ENCODE assay signal across 14 cellular contexts in genomic region chr1:87592156-87592555, GRCh38.
DNase-seq lines count a peak whose midpoint lies in the region; ATAC-seq, FAIRE-seq and TF ChIP-seq lines count a peak whose summit lies in the region.
"Had no signal": no experiment of that assay in that cellular context is flagged by ENCODE, and none has a peak within 500 bp of the region (broad histone marks: within the 10 kb centered on the region; RNA-seq: fewer than 3 reads in every experiment).

No MANE protein-coding gene starts in this region.

- no peaks in the 10 kb centered on the region for H3K27me3 ChIP-seq in H7 (ENCODE audit: control insufficient read depth, insufficient read depth, low read length)
- no peaks in the 10 kb centered on the region for H3K27me3 ChIP-seq in HepG2 (ENCODE audit: control insufficient read depth in 1 of 2, insufficient read depth in 2 of 2, low read length in 2 of 2)
- H3K27me3 ChIP-seq: heart right ventricle, MG63, suprapubic skin had no signal

- POLR2A ChIA-PET in HepG2 (lab: Yijun Ruan, JAX) = no interaction called here

- no peak overlapping the region for H3K9ac ChIP-seq in HepG2 (ENCODE audit: insufficient read depth, low read depth, low read length)

- 69% methylated on average over 2 of the region's 2 CpGs for WGBS in HepG2 (ENCODE audit: low lambda C conversion rate)

- H3K4me1 ChIP-seq in HepG2 (ENCODE audit: insufficient read depth, low read length) = no peaks in the 10 kb centered on the region

- CTCF ChIA-PET in HepG2 (lab: Yijun Ruan, JAX; ENCODE audit: low intra/inter-chr PET ratio, low total read pairs) = no interaction called here

- no peak for TF ChIP-seq CTCF in GM13977 (IDR thresholded peaks at IDR 0.05; ENCODE audit: extremely low read depth, insufficient read depth, missing control alignments)
- no peak for TF ChIP-seq CTCF in HepG2 (CRISPR knock-in tag; IDR thresholded peaks at IDR 0.05)

- no TSS peak for BruUV-seq in HepG2 (replicated peaks; lab: Mats Ljungman, UMichigan)

- H3K36me3 ChIP-seq in H7 (replicated peaks; ENCODE audit: control insufficient read depth, insufficient read depth, low read length) (no peaks in the 10 kb centered on the region), HepG2 (replicated peaks in 1 of 2; ENCODE audit: control insufficient read depth in 1 of 2, insufficient read depth in 2 of 2, low read length in 2 of 2) (no peaks in the 10 kb centered on the region)
- H3K36me3 ChIP-seq: heart right ventricle, MG63, suprapubic skin had no signal

- no peak overlapping the region for H3K4me2 ChIP-seq in HepG2 (ENCODE audit: low read depth, low read length)

- TF ChIP-seq EP300 in HepG2 (IDR thresholded peaks at IDR 0.05; ENCODE audit: low read depth in 2 of 2, low read length in 2 of 2) = no peak
- TF ChIP-seq EP300 in HepG2 (CRISPR knock-in tag; IDR thresholded peaks at IDR 0.05; ENCODE audit: borderline replicate concordance) = no peak

- TF ChIP-seq POLR2A in HepG2 (IDR thresholded peaks at IDR 0.05; ENCODE audit: insufficient read depth in 1 of 2, low read depth in 2 of 2, low read length in 2 of 2) = no peak

- DNase-seq in GM13977 (ENCODE audit: low spot score) (peak; percentile 26), H7 (no peak), cerebellar cortex (ENCODE audit: low spot score) (no peak), HepG2 (ENCODE audit: low spot score) (no peak), NCI-H2196 treated with DMSO at 0.1 percent for 48 hours (lab: John Stamatoyannopoulos, UW; ENCODE audit: unreplicated experiment) (no peak)
- DNase-seq: heart right ventricle, HFFc6, MG63, NCI-H510A treated with DMSO at 0.1 percent for 48 hours had no signal

- no peaks in the 10 kb centered on the region for H3K9me3 ChIP-seq in HepG2 (ENCODE audit: low read length)
- H3K9me3 ChIP-seq: heart right ventricle, MG63, suprapubic skin had no signal

- no peak for TF ChIP-seq RAD21 in HepG2 (CRISPR knock-in tag; IDR thresholded peaks at IDR 0.05)

- H3K27ac ChIP-seq in HepG2 (ENCODE audit: extremely low read length, insufficient read depth, low read length) = no peak overlapping the region
- H3K27ac ChIP-seq: heart right ventricle, suprapubic skin had no signal

- intact Hi-C loops in HepG2 (cut with micrococcal nuclease; ENCODE audit: unreplicated experiment) = no loop called here

- no peak overlapping the region for H2AFZ ChIP-seq in HepG2 (ENCODE audit: low read length)

- ATAC-seq in GM19438 (IDR thresholded peaks at IDR 0.05; ENCODE audit: low read depth, unreplicated experiment) (peak; percentile 86), HG02763 (IDR thresholded peaks at IDR 0.05; ENCODE audit: unreplicated experiment) (peak; percentile 87), HG03432 (IDR thresholded peaks at IDR 0.05; ENCODE audit: unreplicated experiment) (peak; percentile 85), HepG2 (no peak)
- ATAC-seq: heart right ventricle had no signal

- in situ Hi-C loops in GM13977 (cut with MboI; ENCODE audit: low pct_unique_long_range_greater_than_20kb, low sequenced_read_pairs, unreplicated experiment) = no loop called here
- in situ Hi-C loops in HepG2 (cut with HindIII; ENCODE audit: extremely low pct_ligation_motif_present, low pct_unique_long_range_greater_than_20kb) = no loop called here

- H3K4me3 ChIP-seq in H7 (ENCODE audit: insufficient read depth, low read depth, low read length) (no peak overlapping the region), HepG2 (replicated peaks in 1 of 3; ENCODE audit: insufficient read depth in 1 of 3, low read depth in 2 of 3, low read length in 3 of 3) (no peak overlapping the region)
- H3K4me3 ChIP-seq: heart right ventricle, lung, MG63, suprapubic skin had no signal

- H4K20me1 ChIP-seq in HepG2 (ENCODE audit: insufficient read depth, low read length) = no peaks in the 10 kb centered on the region

- no peak for FAIRE-seq in HepG2 (lab: Jason Lieb, UNC)

- no peaks in the 10 kb centered on the region for H3K79me2 ChIP-seq in HepG2 (ENCODE audit: insufficient read depth, low read length)

TF ChIP-seq in HepG2, 621 proteins besides CTCF, POLR2A, EP300 and RAD21:
- TF ChIP-seq THYN1 (CRISPR knock-in tag; IDR thresholded peaks at IDR 0.05; ENCODE audit: borderline replicate concordance, low read depth) (no peak), HDAC1 (CRISPR knock-in tag; IDR thresholded peaks at IDR 0.05) (no peak), THAP7 (CRISPR knock-in tag; IDR thresholded peaks at IDR 0.05) (no peak), ZNF570 (CRISPR knock-in tag; IDR thresholded peaks at IDR 0.05; ENCODE audit: borderline replicate concordance) (no peak), ZNF605 (CRISPR knock-in tag; IDR thresholded peaks at IDR 0.05) (no peak), RBM39 (IDR thresholded peaks at IDR 0.05; ENCODE audit: low read depth, low read length, poor library complexity, severe bottlenecking) (no peak), ZNF850 (CRISPR knock-in tag; conservative IDR thresholded peaks at IDR 0.05) (no peak), ZNF224 (CRISPR knock-in tag; IDR thresholded peaks at IDR 0.05) (no peak), POGK (CRISPR knock-in tag; conservative IDR thresholded peaks at IDR 0.05) (no peak), ZFP37 (CRISPR knock-in tag; IDR thresholded peaks at IDR 0.05; ENCODE audit: borderline replicate concordance) (no peak), ZNF207 (IDR thresholded peaks at IDR 0.05; ENCODE audit: borderline replicate concordance) (no peak), HMG20B (CRISPR knock-in tag; conservative IDR thresholded peaks at IDR 0.05) (no peak)
